8 cellular contexts compared by ENCODE assay signal in genomic region chr2:165401285-165401852, GRCh38.
DNase-seq lines count a peak whose midpoint lies in the region; ATAC-seq, FAIRE-seq and TF ChIP-seq lines count a peak whose summit lies in the region.

No MANE protein-coding gene starts in this region.

- H3K27me3 ChIP-seq in AG04450 (ENCODE audit: control insufficient read depth, insufficient read depth, low read length), result no peaks in the 10 kb centered on the region
- H3K27me3 ChIP-seq in ascending aorta, result no peaks in the 10 kb centered on the region
- no peaks in the 10 kb centered on the region for H3K27me3 ChIP-seq in keratinocyte (ENCODE audit: control insufficient read depth, extremely low read depth, insufficient read depth, low read length)
- no peaks in the 10 kb centered on the region for H3K27me3 ChIP-seq in transverse colon

- WGBS in transverse colon (ENCODE audit: low coverage in 1 of 2), 2 donors, result 2% methylated on average over 5 of the region's 5 CpGs

- peak; percentile 73 for ATAC-seq in HG03045 (IDR thresholded peaks at IDR 0.05; ENCODE audit: unreplicated experiment)
- ATAC-seq in activated CD4-positive, CD25-positive, alpha-beta regulatory T cell treated with anti-CD3 and anti-CD28 coated beads, Interleukin-2, amount 50 U/mL, for 24 hours, result no peak

- H3K9me3 ChIP-seq in AG04450 (ENCODE audit: control insufficient read depth, insufficient read depth, low read length) (no peaks in the 10 kb centered on the region), ascending aorta (no peaks in the 10 kb centered on the region), keratinocyte (ENCODE audit: control insufficient read depth, low read depth, low read length) (no peaks in the 10 kb centered on the region), transverse colon (no peaks in the 10 kb centered on the region)

- no peak for TF ChIP-seq EP300 in transverse colon (IDR thresholded peaks at IDR 0.05; ENCODE audit: low read depth)

- H3K4me1 ChIP-seq in ascending aorta, result no peaks in the 10 kb centered on the region
- peaks cover 5% of the 10 kb centered on the region for H3K4me1 ChIP-seq in keratinocyte (ENCODE audit: control insufficient read depth, extremely low read depth, insufficient read depth, low read length)
- peaks cover 0 to 5% (median 0%) of the 10 kb centered on the region in 4 donors for H3K4me1 ChIP-seq in transverse colon

- dilution Hi-C loops in keratinocyte (cut with MboI; ENCODE audit: extremely low pct_ligation_motif_present, low sequenced_read_pairs), result loop anchor here (25.0 kb wide), 1 partner anchor 286 kb away; no protein-coding TSS in a partner anchor

- CTCF ChIA-PET in AG04450 (lab: Charles Lee), result interaction anchor here (0.6 to 8.0 kb wide), 29 partner anchors 10 to 799 kb away, joined by 3 to 133 read pairs (median 4); partner anchors contain the start of gene SCN1A

- H3K4me3 ChIP-seq in AG04450 (ENCODE audit: low read depth, low read length) (no peak overlapping the region), GM12865 (ENCODE audit: low read depth, low read length) (no peak overlapping the region), ascending aorta (no peak overlapping the region), keratinocyte (ENCODE audit: control insufficient read depth in 2 of 3, extremely low read depth in 1 of 3, insufficient read depth in 2 of 3, low read depth in 1 of 3, low read length in 3 of 3) (no peak overlapping the region), transverse colon (no peak overlapping the region)

- FAIRE-seq in keratinocyte (lab: Jason Lieb, UNC), result peak; percentile 46

- POLR2A ChIA-PET in AG04450 (lab: Yijun Ruan, JAX), result no interaction called here

- in situ Hi-C loops in transverse colon (cut with MboI; ENCODE audit: low pct_ligation_motif_present in 1 of 4, low pct_unique_long_range_greater_than_20kb in 1 of 4, low sequenced_read_pairs in 3 of 4), result loop anchor here (10.0 to 25.0 kb wide), 3 partner anchors 286 to 461 kb away; no protein-coding TSS in a partner anchor

- peak; percentile 79 for TF ChIP-seq CTCF in AG04450 (IDR thresholded peaks at IDR 0.05; ENCODE audit: low read depth, low read length)
- TF ChIP-seq CTCF in GM12865 (IDR thresholded peaks at IDR 0.05; ENCODE audit: insufficient read depth, low read depth, low read length, missing control alignments), result peak; percentile 60
- TF ChIP-seq CTCF in ascending aorta (IDR thresholded peaks at IDR 0.05), result peak; percentile 52 to 69 (median 66)
- TF ChIP-seq CTCF in keratinocyte (optimal IDR thresholded peaks at IDR 0.05 in 1 of 3, IDR thresholded peaks at IDR 0.05 in 1 of 3, conservative IDR thresholded peaks at IDR 0.05 in 1 of 3; ENCODE audit: extremely low read depth in 1 of 3, insufficient read depth in 2 of 3, low read length in 3 of 3), result peak; percentile 46 to 60 (median 57)
- TF ChIP-seq CTCF in transverse colon (IDR thresholded peaks at IDR 0.05), result peak; percentile 63 to 72 (median 67)

- no peak for TF ChIP-seq POLR2A in transverse colon (IDR thresholded peaks at IDR 0.05)

- no peaks in the 10 kb centered on the region for H3K9me1 ChIP-seq in keratinocyte (ENCODE audit: control insufficient read depth, extremely low read depth, insufficient read depth, low read length)

- H3K36me3 ChIP-seq in ascending aorta (no peaks in the 10 kb centered on the region), keratinocyte (ENCODE audit: control insufficient read depth in 2 of 2, extremely low read depth in 1 of 2, insufficient read depth in 2 of 2, low read length in 2 of 2) (no peaks in the 10 kb centered on the region), transverse colon (no peaks in the 10 kb centered on the region)

- H3K79me2 ChIP-seq in keratinocyte (ENCODE audit: control insufficient read depth, insufficient read depth, low read length), result no peaks in the 10 kb centered on the region

- H3K9ac ChIP-seq in keratinocyte (ENCODE audit: control insufficient read depth, extremely low read depth, insufficient read depth, low read length), result no peak overlapping the region

- H4K20me1 ChIP-seq in keratinocyte (ENCODE audit: control insufficient read depth, extremely low read depth, insufficient read depth, low read length), result no peaks in the 10 kb centered on the region

- DNase-seq in AG04450 (ENCODE audit: low read depth, low spot score) (peak; percentile 55), GM12865 (ENCODE audit: low read depth) (peak; percentile 76), NCI-H2171 (lab: John Stamatoyannopoulos, UW) (peak; percentile 66), ascending aorta (ENCODE audit: low spot score in 2 of 2) (no peak), keratinocyte (ENCODE audit: low read depth, low spot score) (peak; percentile 13), transverse colon (no peak)

- no peak overlapping the region for H2AFZ ChIP-seq in keratinocyte (ENCODE audit: control insufficient read depth, low read length)

- no peak overlapping the region for H3K4me2 ChIP-seq in keratinocyte (ENCODE audit: control insufficient read depth, extremely low read depth, insufficient read depth, low read depth, low read length)

- intact Hi-C loops in ascending aorta (cut with DNase I) (loop anchor here (2.0 kb wide), 1 partner anchor 469 kb away; no protein-coding TSS in a partner anchor), transverse colon (cut with DNase I; ENCODE audit: low total_unique reads) (loop anchor here (2.0 kb wide), 1 partner anchor 297 kb away; no protein-coding TSS in a partner anchor)

- H3K27ac ChIP-seq in AG04450 (ENCODE audit: low read depth, low read length) (no peak overlapping the region), ascending aorta (no peak overlapping the region), keratinocyte (ENCODE audit: control insufficient read depth, insufficient read depth, low read length) (no peak overlapping the region), transverse colon (no peak overlapping the region)

Comparison
In these comparisons a context has a peak if more than half of its experiments do, and no peak if none do; other contexts are left out.
1. DNase-seq: peak in AG04450 (single experiment), GM12865 (single experiment), NCI-H2171 (single experiment) and keratinocyte (single experiment); none in ascending aorta (0 of 2) and transverse colon (single experiment).
2. Peak in every context shown above with its lines, with median percentiles within 50 percentile points of each other: CTCF ChIP-seq.